Comparison of ENCODE assay signal across 21 cellular contexts in the genomic region with DNA sequence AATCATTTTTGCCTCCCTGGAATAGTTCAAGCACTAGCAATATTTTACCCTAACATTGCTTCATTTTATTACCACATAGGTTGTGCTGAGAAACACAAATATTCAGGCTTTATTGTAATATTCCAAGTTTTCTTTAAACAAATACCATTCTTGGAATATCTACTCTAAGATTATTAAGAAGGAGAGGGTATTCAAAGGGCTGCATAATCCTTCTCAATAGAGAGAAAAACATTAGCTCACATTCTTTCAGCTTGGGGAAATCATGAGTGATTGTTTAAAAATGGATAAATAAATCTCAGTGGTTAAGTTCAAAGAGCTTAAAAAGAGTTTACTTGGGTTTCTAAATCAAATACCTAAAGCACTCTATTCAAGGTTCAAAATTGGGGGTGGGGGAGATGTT.
DNase-seq lines count a peak whose midpoint lies in the region; ATAC-seq and TF ChIP-seq lines count a peak whose summit lies in the region.
"Had no signal": no experiment of that assay in that cellular context is flagged by ENCODE, and none has a peak within 500 bp of the region (broad histone marks: within the 10 kb centered on the region; RNA-seq: fewer than 3 reads in every experiment).

No MANE protein-coding gene starts in this region.

- ATAC-seq in activated T-cell treated with anti-CD3 and anti-CD28 coated beads, Interleukin-2, amount 50 U/mL, for 72 hours (replicated peaks in 1 of 2): no peak
- no peak for ATAC-seq in stimulated activated naive B cell treated with anti-CD40 and anti-IgM and Interleukin-4, amounts not matched to agents 10 μg/mL and 1 μg/mL and 100 μg/mL, for 72 hours (replicated peaks)
- no peak for ATAC-seq in stimulated activated memory B cell treated with anti-CD40 and anti-IgM and Interleukin-4, amounts not matched to agents 10 μg/mL and 1 μg/mL and 100 μg/mL, for 72 hours
- ATAC-seq: stimulated activated naive CD8-positive, alpha-beta T cell treated with anti-CD3 and anti-CD28 coated beads, Interleukin-15, Interleukin-2, amounts not matched to agents 100 U/mL and 50 U/mL, for 24 hours had no signal

- TF ChIP-seq CTCF in mesothelial cell of epicardium (IDR thresholded peaks at IDR 0.05; ENCODE audit: unreplicated experiment) (no peak), brain microvascular endothelial cell (IDR thresholded peaks at IDR 0.05; ENCODE audit: low read depth, low read length, missing control alignments) (no peak)

- no peaks in the 10 kb centered on the region for H3K27me3 Mint-ChIP-seq in activated T-cell treated with anti-CD3 and anti-CD28 coated beads, Interleukin-2, amount 50 U/mL, for 72 hours (ENCODE audit: low read depth)
- no peaks in the 10 kb centered on the region for H3K27me3 Mint-ChIP-seq in mesothelial cell of epicardium (ENCODE audit: low read depth)
- no peaks in the 10 kb centered on the region for H3K27me3 Mint-ChIP-seq in stimulated activated naive B cell treated with anti-CD40 and anti-IgM and Interleukin-4, amounts not matched to agents 10 μg/mL and 1 μg/mL and 100 μg/mL, for 72 hours
- H3K27me3 Mint-ChIP-seq in stimulated activated memory B cell treated with anti-CD40 and anti-IgM and Interleukin-4, amounts not matched to agents 10 μg/mL and 1 μg/mL and 100 μg/mL, for 72 hours: no peaks in the 10 kb centered on the region
- H3K27me3 Mint-ChIP-seq: memory B cell had no signal

- no peak for DNase-seq in activated T-cell treated with anti-CD3 and anti-CD28 coated beads, Interleukin-2, amount 50 U/mL, for 72 hours
- no peak for DNase-seq in activated T-cell treated with anti-CD3 and anti-CD28 coated beads, Interleukin-2, amount 50 U/mL, for 1 hour
- DNase-seq in adipocyte (ENCODE audit: low read depth): peak; percentile 31
- no peak for DNase-seq in mesothelial cell of epicardium (ENCODE audit: low spot score in 2 of 2, unreplicated experiment in 2 of 2)
- DNase-seq in stimulated activated naive B cell treated with anti-CD40 and anti-IgM and Interleukin-4, amounts not matched to agents 10 μg/mL and 1 μg/mL and 100 μg/mL, for 72 hours: no peak
- no peak for DNase-seq in brain microvascular endothelial cell
- DNase-seq in activated CD8-positive, alpha-beta memory T cell treated with anti-CD3 and anti-CD28 coated beads, Interleukin-2, amount 50 U/mL, for 48 hours: no peak
- DNase-seq: 8988T; activated CD4-positive, alpha-beta T cell treated with anti-CD3 and anti-CD28 coated beads for 4 hours; activated effector memory CD4-positive, alpha-beta T cell treated with anti-CD3 and anti-CD28 coated beads, Interleukin-2, amount 50 U/mL, for 16 hours; anterior cingulate cortex; endodermal cell; hypothalamus; NCI-H524 treated with DMSO at 0.1 percent for 48 hours; retina; stimulated activated CD4-positive, alpha-beta T cell treated with anti-CD3 and anti-CD28 coated beads, Interleukin-15, amount 100 ng/mL, for 24 hours; stimulated activated naive CD8-positive, alpha-beta T cell treated with anti-CD3 and anti-CD28 coated beads, Interleukin-15, Interleukin-2, amounts not matched to agents 100 U/mL and 50 U/mL, for 24 hours; transverse colon had no signal

- H3K27me3 ChIP-seq in adipocyte (replicated peaks; ENCODE audit: control insufficient read depth, insufficient read depth, low read length) (no peaks in the 10 kb centered on the region), brain microvascular endothelial cell (replicated peaks) (no peaks in the 10 kb centered on the region)
- H3K27me3 ChIP-seq: transverse colon had no signal

- H3K27ac ChIP-seq in brain microvascular endothelial cell: no peak overlapping the region
- H3K27ac ChIP-seq: C4-2B had no signal

- no peak overlapping the region for H3K4me3 Mint-ChIP-seq in activated T-cell treated with anti-CD3 and anti-CD28 coated beads, Interleukin-2, amount 50 U/mL, for 72 hours
- no peak overlapping the region for H3K4me3 Mint-ChIP-seq in mesothelial cell of epicardium
- no peak overlapping the region for H3K4me3 Mint-ChIP-seq in stimulated activated naive B cell treated with anti-CD40 and anti-IgM and Interleukin-4, amounts not matched to agents 10 μg/mL and 1 μg/mL and 100 μg/mL, for 72 hours
- H3K4me3 Mint-ChIP-seq in stimulated activated memory B cell treated with anti-CD40 and anti-IgM and Interleukin-4, amounts not matched to agents 10 μg/mL and 1 μg/mL and 100 μg/mL, for 72 hours: no peak overlapping the region
- H3K4me3 Mint-ChIP-seq: endodermal cell, memory B cell had no signal

- H3K27ac Mint-ChIP-seq in activated T-cell treated with anti-CD3 and anti-CD28 coated beads, Interleukin-2, amount 50 U/mL, for 72 hours: peak overlapping the region; percentile 46
- H3K27ac Mint-ChIP-seq in mesothelial cell of epicardium: peak overlapping the region; percentile 85
- H3K27ac Mint-ChIP-seq in stimulated activated naive B cell treated with anti-CD40 and anti-IgM and Interleukin-4, amounts not matched to agents 10 μg/mL and 1 μg/mL and 100 μg/mL, for 72 hours: peak overlapping the region; percentile 20
- H3K27ac Mint-ChIP-seq in stimulated activated memory B cell treated with anti-CD40 and anti-IgM and Interleukin-4, amounts not matched to agents 10 μg/mL and 1 μg/mL and 100 μg/mL, for 72 hours: no peak overlapping the region
- H3K27ac Mint-ChIP-seq: endodermal cell, memory B cell had no signal

- H3K36me3 Mint-ChIP-seq in activated T-cell treated with anti-CD3 and anti-CD28 coated beads, Interleukin-2, amount 50 U/mL, for 72 hours (ENCODE audit: insufficient read depth in 2 of 2): peaks cover 1 to 5% of the 10 kb centered on the region in 2 donors
- no peaks in the 10 kb centered on the region for H3K36me3 Mint-ChIP-seq in mesothelial cell of epicardium
- H3K36me3 Mint-ChIP-seq in stimulated activated naive B cell treated with anti-CD40 and anti-IgM and Interleukin-4, amounts not matched to agents 10 μg/mL and 1 μg/mL and 100 μg/mL, for 72 hours: peaks cover 10 to 13% of the 10 kb centered on the region in 2 donors
- peaks cover 11% of the 10 kb centered on the region for H3K36me3 Mint-ChIP-seq in stimulated activated memory B cell treated with anti-CD40 and anti-IgM and Interleukin-4, amounts not matched to agents 10 μg/mL and 1 μg/mL and 100 μg/mL, for 72 hours

- peaks cover 25% of the 10 kb centered on the region for H3K4me1 ChIP-seq in adipocyte (ENCODE audit: control insufficient read depth, insufficient read depth, low read length)

- H3K4me3 ChIP-seq in adipocyte (ENCODE audit: low read length) (no peak overlapping the region), brain microvascular endothelial cell (ENCODE audit: low read depth, low read length) (no peak overlapping the region)
- H3K4me3 ChIP-seq: transverse colon had no signal

- in situ Hi-C loops in brain microvascular endothelial cell (cut with HindIII; ENCODE audit: low pct_ligation_motif_present, low sequenced_read_pairs): no loop called here

- no peaks in the 10 kb centered on the region for H3K36me3 ChIP-seq in adipocyte (ENCODE audit: control insufficient read depth, insufficient read depth, low read length, severe bottlenecking)
- H3K36me3 ChIP-seq in brain microvascular endothelial cell (replicated peaks): no peaks in the 10 kb centered on the region
- H3K36me3 ChIP-seq: transverse colon had no signal

- H3K4me1 Mint-ChIP-seq in activated T-cell treated with anti-CD3 and anti-CD28 coated beads, Interleukin-2, amount 50 U/mL, for 72 hours (ENCODE audit: low read depth): peaks cover 23% of the 10 kb centered on the region
- H3K4me1 Mint-ChIP-seq in mesothelial cell of epicardium: peaks cover 32% of the 10 kb centered on the region
- peaks cover 14 to 16% of the 10 kb centered on the region in 2 donors for H3K4me1 Mint-ChIP-seq in stimulated activated naive B cell treated with anti-CD40 and anti-IgM and Interleukin-4, amounts not matched to agents 10 μg/mL and 1 μg/mL and 100 μg/mL, for 72 hours
- peaks cover 16% of the 10 kb centered on the region for H3K4me1 Mint-ChIP-seq in stimulated activated memory B cell treated with anti-CD40 and anti-IgM and Interleukin-4, amounts not matched to agents 10 μg/mL and 1 μg/mL and 100 μg/mL, for 72 hours

- H3K9ac ChIP-seq in adipocyte (ENCODE audit: low read length): no peak overlapping the region

- no peaks in the 10 kb centered on the region for H3K9me3 Mint-ChIP-seq in activated T-cell treated with anti-CD3 and anti-CD28 coated beads, Interleukin-2, amount 50 U/mL, for 72 hours
- no peaks in the 10 kb centered on the region for H3K9me3 Mint-ChIP-seq in mesothelial cell of epicardium
- H3K9me3 Mint-ChIP-seq in stimulated activated naive B cell treated with anti-CD40 and anti-IgM and Interleukin-4, amounts not matched to agents 10 μg/mL and 1 μg/mL and 100 μg/mL, for 72 hours: no peaks in the 10 kb centered on the region
- H3K9me3 Mint-ChIP-seq in stimulated activated memory B cell treated with anti-CD40 and anti-IgM and Interleukin-4, amounts not matched to agents 10 μg/mL and 1 μg/mL and 100 μg/mL, for 72 hours: no peaks in the 10 kb centered on the region
- H3K9me3 Mint-ChIP-seq: endodermal cell, memory B cell had no signal

- no peaks in the 10 kb centered on the region for H3K9me3 ChIP-seq in adipocyte (ENCODE audit: control insufficient read depth, low read length)
- H3K9me3 ChIP-seq: transverse colon had no signal
